ENCODE assay signal across 24 cellular contexts in the genomic region with DNA sequence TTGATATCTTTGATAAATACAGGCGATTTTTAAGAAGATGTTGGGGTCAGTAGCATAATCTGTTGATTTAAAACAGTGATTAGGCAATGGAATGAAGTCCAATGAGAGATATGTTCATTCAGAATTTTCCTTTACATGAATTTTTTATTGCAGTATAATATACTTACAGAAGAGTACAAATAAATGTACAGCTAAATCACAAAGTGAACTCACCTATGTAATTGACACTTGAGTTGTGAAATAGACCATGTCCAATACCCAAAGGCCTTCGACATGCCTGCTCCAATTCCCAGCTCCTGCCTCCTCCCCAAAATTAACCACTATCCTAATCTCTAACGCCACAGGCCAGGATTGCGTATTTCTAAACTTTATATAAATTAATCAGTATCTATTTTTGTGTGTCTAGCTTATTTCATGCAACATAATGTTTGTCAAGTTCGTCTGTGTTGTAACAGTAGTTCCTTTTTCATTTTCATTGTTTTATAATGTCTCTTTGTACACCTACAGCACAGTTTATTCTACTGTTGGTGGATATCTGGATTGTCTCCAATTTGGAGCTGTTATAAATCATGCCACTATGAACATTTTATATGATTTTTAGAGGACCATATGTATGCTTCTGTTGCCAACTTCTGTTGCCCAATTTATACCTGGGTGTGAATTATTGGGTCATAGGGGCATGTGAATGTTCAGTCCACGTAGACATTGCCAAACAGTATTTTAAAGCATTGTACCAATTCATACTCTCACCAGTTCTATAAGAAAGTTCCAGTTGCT.
DNase-seq lines count a peak whose midpoint lies in the region; ATAC-seq, FAIRE-seq and TF ChIP-seq lines count a peak whose summit lies in the region.
"Had no signal": no experiment of that assay in that cellular context is flagged by ENCODE, and none has a peak within 500 bp of the region (broad histone marks: within the 10 kb centered on the region; RNA-seq: fewer than 3 reads in every experiment).

No MANE protein-coding gene starts in this region.

- peaks cover 3% of the 10 kb centered on the region for H3K9me3 Mint-ChIP-seq in activated naive CD8-positive, alpha-beta T cell treated with anti-CD3 and anti-CD28 coated beads for 36 hours
- peaks cover 4% of the 10 kb centered on the region for H3K9me3 Mint-ChIP-seq in activated T-helper 1 cell treated with anti-CD3 and anti-CD28 coated beads, Interleukin-12 subunit alpha, Interleukin-12 subunit beta, Interleukin-2, Interleukin-4 antibody, amounts not matched to agents 30 ng/mL and 10 ng/mL and 1 ng/mL, durations not matched to agents 14 hours and 24 hours and 36 hours
- H3K9me3 Mint-ChIP-seq: HFFc6 had no signal

- H3K4me3 Mint-ChIP-seq in activated naive CD8-positive, alpha-beta T cell treated with anti-CD3 and anti-CD28 coated beads for 36 hours: no peak overlapping the region
- no peak overlapping the region for H3K4me3 Mint-ChIP-seq in activated T-helper 1 cell treated with anti-CD3 and anti-CD28 coated beads, Interleukin-12 subunit alpha, Interleukin-12 subunit beta, Interleukin-2, Interleukin-4 antibody, amounts not matched to agents 30 ng/mL and 10 ng/mL and 1 ng/mL, durations not matched to agents 14 hours and 24 hours and 36 hours
- H3K4me3 Mint-ChIP-seq: CD14-positive monocyte; CD4-positive, alpha-beta T cell; CD8-positive, alpha-beta memory T cell; HFFc6 had no signal

- ATAC-seq in RWPE2 (ENCODE audit: low read depth) (peak; percentile 25; the same call in 1 of the 3 replicates), mucosa of descending colon (peak; percentile 95)
- ATAC-seq: GM12878 had no signal

- H3K4me3 ChIP-seq in RWPE2 (ENCODE audit: severe bottlenecking): no peak overlapping the region
- no peak overlapping the region for H3K4me3 ChIP-seq in mucosa of descending colon
- H3K4me3 ChIP-seq: BLaER1 treated with 17β-estradiol and CSF1 and Interleukin-3, amounts not matched to agents 10 nM and 100 nM; GM12878; GM23248; HAP-1 had no signal

- H3K27ac Mint-ChIP-seq in activated naive CD8-positive, alpha-beta T cell treated with anti-CD3 and anti-CD28 coated beads for 36 hours: no peak overlapping the region
- no peak overlapping the region for H3K27ac Mint-ChIP-seq in activated T-helper 1 cell treated with anti-CD3 and anti-CD28 coated beads, Interleukin-12 subunit alpha, Interleukin-12 subunit beta, Interleukin-2, Interleukin-4 antibody, amounts not matched to agents 30 ng/mL and 10 ng/mL and 1 ng/mL, durations not matched to agents 14 hours and 24 hours and 36 hours
- H3K27ac Mint-ChIP-seq: CD14-positive monocyte; CD4-positive, alpha-beta T cell; CD8-positive, alpha-beta memory T cell; HFFc6 had no signal

- TF ChIP-seq POLR2A in H54 (IDR thresholded peaks at IDR 0.05; ENCODE audit: low read depth, low read length): no peak

- intact Hi-C loops in mucosa of descending colon (cut with DNase I, micrococcal nuclease): no loop called here
- intact Hi-C loops in activated T-helper 1 cell treated with anti-CD3 and anti-CD28 coated beads, Interleukin-12 subunit alpha, Interleukin-12 subunit beta, Interleukin-2, Interleukin-4 antibody, amounts not matched to agents 30 ng/mL and 10 ng/mL and 1 ng/mL, durations not matched to agents 14 hours and 24 hours and 36 hours (cut with micrococcal nuclease): no loop called here

- peak; percentile 75 for FAIRE-seq in H54 (lab: Jason Lieb, UNC)
- FAIRE-seq: A204.1, D721Med, GM12878, GM19239 had no signal

- H3K27me3 ChIP-seq in RWPE2 (ENCODE audit: insufficient read depth, poor library complexity, severe bottlenecking): no peaks in the 10 kb centered on the region
- H3K27me3 ChIP-seq: BE2C; BLaER1 treated with 17β-estradiol and CSF1 and Interleukin-3, amounts not matched to agents 10 nM and 100 nM had no signal

- H3K36me3 ChIP-seq in RWPE2 (ENCODE audit: low read depth): no peaks in the 10 kb centered on the region
- no peaks in the 10 kb centered on the region for H3K36me3 ChIP-seq in mucosa of descending colon (ENCODE audit: low read depth)
- H3K36me3 ChIP-seq: BE2C; BLaER1 treated with 17β-estradiol and CSF1 and Interleukin-3, amounts not matched to agents 10 nM and 100 nM; HAP-1 had no signal

- no peaks in the 10 kb centered on the region for H3K4me1 Mint-ChIP-seq in activated naive CD8-positive, alpha-beta T cell treated with anti-CD3 and anti-CD28 coated beads for 36 hours
- no peaks in the 10 kb centered on the region for H3K4me1 Mint-ChIP-seq in activated T-helper 1 cell treated with anti-CD3 and anti-CD28 coated beads, Interleukin-12 subunit alpha, Interleukin-12 subunit beta, Interleukin-2, Interleukin-4 antibody, amounts not matched to agents 30 ng/mL and 10 ng/mL and 1 ng/mL, durations not matched to agents 14 hours and 24 hours and 36 hours (ENCODE audit: low read depth)
- H3K4me1 Mint-ChIP-seq: CD14-positive monocyte; CD8-positive, alpha-beta memory T cell had no signal

- peaks cover 4% of the 10 kb centered on the region for H3K4me1 ChIP-seq in RWPE2 (ENCODE audit: insufficient read depth, poor library complexity, severe bottlenecking)
- no peaks in the 10 kb centered on the region for H3K4me1 ChIP-seq in mucosa of descending colon (ENCODE audit: low read depth)
- H3K4me1 ChIP-seq: BE2C, HAP-1 had no signal

- no peak overlapping the region for H3K27ac ChIP-seq in RWPE2 (ENCODE audit: poor library complexity, severe bottlenecking)
- H3K27ac ChIP-seq: BLaER1 treated with 17β-estradiol and CSF1 and Interleukin-3, amounts not matched to agents 10 nM and 100 nM; GM23248 had no signal

- DNase-seq in H54 (ENCODE audit: insufficient read length, low spot score) (no peak), RWPE2 (ENCODE audit: low spot score) (no peak), mucosa of descending colon (peak in 1 of 3 donors; percentile 40), 8988T (no peak)
- no peak for DNase-seq in activated naive CD8-positive, alpha-beta T cell treated with anti-CD3 and anti-CD28 coated beads for 36 hours
- DNase-seq in activated T-helper 1 cell treated with anti-CD3 and anti-CD28 coated beads, Interleukin-12 subunit alpha, Interleukin-12 subunit beta, Interleukin-2, Interleukin-4 antibody, amounts not matched to agents 30 ng/mL and 10 ng/mL and 1 ng/mL, durations not matched to agents 14 hours and 24 hours and 36 hours (ENCODE audit: low spot score): no peak
- DNase-seq: ACHN; AML-193; BE2C; CD4-positive, alpha-beta T cell; CD8-positive, alpha-beta memory T cell; DMS 273 treated with DMSO at 0.1 percent for 48 hours; DMS79; EL; GDM1; GM23248; HFFc6 had no signal

- no peaks in the 10 kb centered on the region for H3K27me3 Mint-ChIP-seq in activated naive CD8-positive, alpha-beta T cell treated with anti-CD3 and anti-CD28 coated beads for 36 hours
- H3K27me3 Mint-ChIP-seq in activated T-helper 1 cell treated with anti-CD3 and anti-CD28 coated beads, Interleukin-12 subunit alpha, Interleukin-12 subunit beta, Interleukin-2, Interleukin-4 antibody, amounts not matched to agents 30 ng/mL and 10 ng/mL and 1 ng/mL, durations not matched to agents 14 hours and 24 hours and 36 hours (ENCODE audit: insufficient read depth): no peaks in the 10 kb centered on the region
- H3K27me3 Mint-ChIP-seq: CD4-positive, alpha-beta T cell; CD8-positive, alpha-beta memory T cell had no signal

- H3K9me3 ChIP-seq in RWPE2 (ENCODE audit: severe bottlenecking) (no peaks in the 10 kb centered on the region), mucosa of descending colon (no peaks in the 10 kb centered on the region)
- H3K9me3 ChIP-seq: BE2C, HAP-1 had no signal

- TF ChIP-seq CTCF in RWPE2 (IDR thresholded peaks at IDR 0.05; ENCODE audit: poor library complexity, severe bottlenecking): no peak
- no peak for TF ChIP-seq CTCF in mucosa of descending colon (IDR thresholded peaks at IDR 0.05)

- no peaks in the 10 kb centered on the region for H3K36me3 Mint-ChIP-seq in activated naive CD8-positive, alpha-beta T cell treated with anti-CD3 and anti-CD28 coated beads for 36 hours
- no peaks in the 10 kb centered on the region for H3K36me3 Mint-ChIP-seq in activated T-helper 1 cell treated with anti-CD3 and anti-CD28 coated beads, Interleukin-12 subunit alpha, Interleukin-12 subunit beta, Interleukin-2, Interleukin-4 antibody, amounts not matched to agents 30 ng/mL and 10 ng/mL and 1 ng/mL, durations not matched to agents 14 hours and 24 hours and 36 hours (ENCODE audit: low read depth)
- H3K36me3 Mint-ChIP-seq: CD14-positive monocyte; CD8-positive, alpha-beta memory T cell had no signal
